Comparison of ENCODE assay signal across 8 cellular contexts in the genomic region with DNA sequence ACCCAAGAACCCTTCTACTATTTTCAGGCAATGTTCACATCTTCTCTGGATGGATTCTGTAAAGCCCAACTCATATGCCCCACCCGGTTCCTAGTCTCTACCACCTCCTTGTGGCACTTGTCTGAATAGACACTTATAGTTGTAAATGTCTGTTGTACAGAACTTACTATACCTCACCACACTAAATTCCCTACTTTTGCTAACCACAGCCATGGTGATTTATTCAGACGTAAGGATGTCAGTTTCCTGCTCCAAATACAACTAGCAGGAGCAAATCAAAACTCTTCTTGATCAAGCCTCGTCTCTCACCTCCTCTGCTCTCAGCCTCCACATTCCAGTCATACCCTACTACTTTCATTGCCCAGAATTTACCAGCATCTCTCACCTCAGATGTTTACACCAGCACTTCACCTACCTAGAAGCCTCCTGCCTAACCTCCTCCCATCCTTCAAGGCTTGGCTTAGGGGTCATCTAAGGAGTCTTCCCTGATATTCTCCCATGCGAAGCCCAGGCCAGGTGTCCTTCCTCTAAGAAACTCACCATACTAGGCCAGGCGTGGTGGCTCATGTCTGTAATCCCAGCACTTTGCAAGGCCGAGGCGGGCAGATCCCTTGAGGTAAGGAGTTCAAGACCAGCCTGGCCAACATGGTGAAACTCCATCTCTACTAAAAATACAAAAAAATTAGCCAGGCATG.
DNase-seq lines count a peak whose midpoint lies in the region; ATAC-seq and TF ChIP-seq lines count a peak whose summit lies in the region.

No MANE protein-coding gene starts in this region.

- no peak overlapping the region for H3K27ac ChIP-seq in AG04450 (ENCODE audit: low read depth, low read length)

- POLR2A ChIA-PET in AG04450 (lab: Yijun Ruan, JAX) = no interaction called here
- POLR2A ChIA-PET in activated CD4-positive, alpha-beta memory T cell treated with anti-CD3 and anti-CD28 coated beads for 36 hours (lab: Charles Lee) = no interaction called here

- H3K27ac Mint-ChIP-seq in activated CD4-positive, alpha-beta memory T cell treated with anti-CD3 and anti-CD28 coated beads for 36 hours = peak overlapping the region; percentile 58

- TF ChIP-seq CTCF in AG04450 (IDR thresholded peaks at IDR 0.05; ENCODE audit: low read depth, low read length) (peak; percentile 69), GM10266 (IDR thresholded peaks at IDR 0.05; ENCODE audit: control insufficient read depth, insufficient read depth, low read depth, missing control alignments) (peak; percentile 70), NB4 (IDR thresholded peaks at IDR 0.05; ENCODE audit: low read depth, low read length) (peak; percentile 25), fibroblast of villous mesenchyme (IDR thresholded peaks at IDR 0.05; ENCODE audit: insufficient read depth, low read depth, low read length) (peak; percentile 79), omental fat pad (IDR thresholded peaks at IDR 0.05) (no peak)

- intact Hi-C loops in activated CD4-positive, alpha-beta memory T cell treated with anti-CD3 and anti-CD28 coated beads for 36 hours (cut with micrococcal nuclease) = loop anchor here (1.0 to 10.0 kb wide), 13 partner anchors 19 to 885 kb away; a partner anchor contains a TSS

- DNase-seq in AG04450 (ENCODE audit: low read depth, low spot score) = no peak
- peak; percentile 62 for DNase-seq in GM10266 (ENCODE audit: extremely low spot score)
- DNase-seq in NB4 (ENCODE audit: low read depth) = peak; percentile 55
- peak; percentile 38 for DNase-seq in activated CD4-positive, alpha-beta memory T cell treated with anti-CD3 and anti-CD28 coated beads for 36 hours
- DNase-seq in fibroblast of villous mesenchyme (ENCODE audit: low read depth) = peak; percentile 67
- peak; percentile 41 for DNase-seq in renal cortical epithelial cell (ENCODE audit: low read depth)
- no peak for DNase-seq in omental fat pad (ENCODE audit: low spot score)
- no peak for DNase-seq in NCI-H1105 treated with DMSO at 0.1 percent for 48 hours (lab: John Stamatoyannopoulos, UW)

- no peaks in the 10 kb centered on the region for H3K9me3 Mint-ChIP-seq in activated CD4-positive, alpha-beta memory T cell treated with anti-CD3 and anti-CD28 coated beads for 36 hours

- peaks cover 76% of the 10 kb centered on the region for H3K4me1 Mint-ChIP-seq in activated CD4-positive, alpha-beta memory T cell treated with anti-CD3 and anti-CD28 coated beads for 36 hours (ENCODE audit: low read depth)

- no peak overlapping the region for H3K4me3 Mint-ChIP-seq in activated CD4-positive, alpha-beta memory T cell treated with anti-CD3 and anti-CD28 coated beads for 36 hours

- peaks cover under 1% of the 10 kb centered on the region for H3K36me3 Mint-ChIP-seq in activated CD4-positive, alpha-beta memory T cell treated with anti-CD3 and anti-CD28 coated beads for 36 hours

- H3K9me3 ChIP-seq in AG04450 (ENCODE audit: control insufficient read depth, insufficient read depth, low read length) = no peaks in the 10 kb centered on the region

- no peaks in the 10 kb centered on the region for H3K27me3 Mint-ChIP-seq in activated CD4-positive, alpha-beta memory T cell treated with anti-CD3 and anti-CD28 coated beads for 36 hours

- TF ChIP-seq POLR2A in NB4 (IDR thresholded peaks at IDR 0.05; ENCODE audit: extremely low read depth, insufficient read length) = no peak

- CTCF ChIA-PET in AG04450 (lab: Charles Lee) = interaction anchor here (0.7 to 2.8 kb wide), 6 partner anchors 73 to 290 kb away, joined by 3 to 12 read pairs (median 4); no protein-coding TSS in a partner anchor
- CTCF ChIA-PET in activated CD4-positive, alpha-beta memory T cell treated with anti-CD3 and anti-CD28 coated beads for 36 hours (lab: Charles Lee) = interaction anchor here (0.8 to 1.8 kb wide), 9 partner anchors 19 to 224 kb away, joined by 3 to 12 read pairs (median 4); no protein-coding TSS in a partner anchor

- no peak for ATAC-seq in omental fat pad (ENCODE audit: low FRiP score)

- no peaks in the 10 kb centered on the region for H3K27me3 ChIP-seq in AG04450 (ENCODE audit: control insufficient read depth, insufficient read depth, low read length)

- no peak overlapping the region for H3K4me3 ChIP-seq in AG04450 (ENCODE audit: low read depth, low read length)
- no peak overlapping the region for H3K4me3 ChIP-seq in NB4 (ENCODE audit: low read depth, low read length)
- no peak overlapping the region for H3K4me3 ChIP-seq in fibroblast of villous mesenchyme (ENCODE audit: low read depth, low read length)

Comparison
In these comparisons a context has a peak if more than half of its experiments do, and no peak if none do; other contexts are left out.
1. DNase-seq: peak in GM10266 (single experiment), NB4 (single experiment), activated CD4-positive, alpha-beta memory T cell treated with anti-CD3 and anti-CD28 coated beads for 36 hours (single experiment), fibroblast of villous mesenchyme (single experiment) and renal cortical epithelial cell (single experiment); none in AG04450 (single experiment), omental fat pad (single experiment) and NCI-H1105 treated with DMSO at 0.1 percent for 48 hours (single experiment).
2. CTCF ChIP-seq: peak in AG04450 (single experiment), GM10266 (single experiment), NB4 (single experiment) and fibroblast of villous mesenchyme (single experiment); none in omental fat pad (0 of 3).